21 cellular contexts compared by ENCODE assay signal in genomic region chr2:11092693-11093335, GRCh38.
DNase-seq lines count a peak whose midpoint lies in the region; ATAC-seq and TF ChIP-seq lines count a peak whose summit lies in the region.
"Had no signal": no experiment of that assay in that cellular context is flagged by ENCODE, and none has a peak within 500 bp of the region (broad histone marks: within the 10 kb centered on the region; RNA-seq: fewer than 3 reads in every experiment).

No MANE protein-coding gene starts in this region.

- H2AFZ ChIP-seq in fibroblast of lung (ENCODE audit: low read length) (peak overlapping the region; percentile 8), SK-N-SH (ENCODE audit: low read depth) (no peak overlapping the region), Karpas-422 (ENCODE audit: low read length) (no peak overlapping the region)
- H2AFZ ChIP-seq: GM23248, PC-9 had no signal

- H3K4me3 ChIP-seq in fibroblast of lung (replicated peaks in 1 of 4; ENCODE audit: control extremely low read depth in 1 of 4, insufficient read depth in 1 of 4, low read depth in 3 of 4, low read length in 4 of 4): no peak overlapping the region
- no peak overlapping the region for H3K4me3 ChIP-seq in SK-N-SH (ENCODE audit: low read depth in 2 of 2, low read length in 1 of 2)
- H3K4me3 ChIP-seq in Karpas-422 (ENCODE audit: low read length): no peak overlapping the region
- H3K4me3 ChIP-seq in Caco-2 (ENCODE audit: low read depth, low read length): no peak overlapping the region
- H3K4me3 ChIP-seq: A549, GM23248, K562, PC-9 had no signal

- no peak overlapping the region for H3K4me3 Mint-ChIP-seq in activated CD8-positive, alpha-beta memory T cell treated with anti-CD3 and anti-CD28 coated beads, Interleukin-2, amount 10 ng/mL, durations not matched to agents 7 days and 5 days
- H3K4me3 Mint-ChIP-seq in stimulated activated effector memory CD8-positive, alpha-beta T cell treated with anti-CD3 and anti-CD28 coated beads, Interleukin-12 subunit alpha, Interleukin-12 subunit beta, amount 100 ng/mL, for 72 hours: no peak overlapping the region
- H3K4me3 Mint-ChIP-seq in Caco-2 (ENCODE audit: unreplicated experiment): no peak overlapping the region
- H3K4me3 Mint-ChIP-seq: HFFc6 had no signal

- TF ChIP-seq EP300 in SK-N-SH (IDR thresholded peaks at IDR 0.05; ENCODE audit: borderline replicate concordance in 1 of 2, low read depth in 1 of 2, low read length in 1 of 2): no peak

- no peak for TF ChIP-seq RAD21 in SK-N-SH (IDR thresholded peaks at IDR 0.05; ENCODE audit: low read length)

- DNase-seq in activated CD8-positive, alpha-beta memory T cell treated with anti-CD3 and anti-CD28 coated beads, Interleukin-2, amount 10 ng/mL, durations not matched to agents 7 days and 5 days: peak; percentile 23
- DNase-seq in activated CD8-positive, alpha-beta memory T cell treated with anti-CD3 and anti-CD28 coated beads for 24 hours: no peak
- DNase-seq in SK-MEL-5 (ENCODE audit: low read depth, low spot score) (peak; percentile 31), fibroblast of lung (ENCODE audit: low read depth in 2 of 2) (no peak), SK-N-SH (no peak), Karpas-422 (no peak), Caco-2 (no peak)
- no peak for DNase-seq in stimulated activated effector memory CD8-positive, alpha-beta T cell treated with anti-CD3 and anti-CD28 coated beads, Interleukin-12 subunit alpha, Interleukin-12 subunit beta, amount 100 ng/mL, for 72 hours (ENCODE audit: low spot score in 2 of 2)
- DNase-seq: DMS79 treated with DMSO at 0.1 percent for 48 hours, GDM1, GM23248, HFFc6, NCI-H1092, NCI-H187 treated with DMSO at 0.1 percent for 48 hours, NCI-H2171, NCI-H774, PC-9 had no signal

- H3K27ac Mint-ChIP-seq in activated CD8-positive, alpha-beta memory T cell treated with anti-CD3 and anti-CD28 coated beads, Interleukin-2, amount 10 ng/mL, durations not matched to agents 7 days and 5 days: no peak overlapping the region
- H3K27ac Mint-ChIP-seq in stimulated activated effector memory CD8-positive, alpha-beta T cell treated with anti-CD3 and anti-CD28 coated beads, Interleukin-12 subunit alpha, Interleukin-12 subunit beta, amount 100 ng/mL, for 72 hours: no peak overlapping the region
- H3K27ac Mint-ChIP-seq in Caco-2 (ENCODE audit: unreplicated experiment): no peak overlapping the region
- H3K27ac Mint-ChIP-seq: HFFc6 had no signal

- no peaks in the 10 kb centered on the region for H3K9me3 Mint-ChIP-seq in activated CD8-positive, alpha-beta memory T cell treated with anti-CD3 and anti-CD28 coated beads, Interleukin-2, amount 10 ng/mL, durations not matched to agents 7 days and 5 days (ENCODE audit: low read depth)
- no peaks in the 10 kb centered on the region for H3K9me3 Mint-ChIP-seq in stimulated activated effector memory CD8-positive, alpha-beta T cell treated with anti-CD3 and anti-CD28 coated beads, Interleukin-12 subunit alpha, Interleukin-12 subunit beta, amount 100 ng/mL, for 72 hours
- H3K9me3 Mint-ChIP-seq in Caco-2 (ENCODE audit: unreplicated experiment): no peaks in the 10 kb centered on the region
- H3K9me3 Mint-ChIP-seq: HFFc6 had no signal

- no peak overlapping the region for H3K4me2 ChIP-seq in fibroblast of lung (ENCODE audit: extremely low read depth, insufficient read depth, low read length)
- no peak overlapping the region for H3K4me2 ChIP-seq in SK-N-SH
- no peak overlapping the region for H3K4me2 ChIP-seq in Karpas-422 (ENCODE audit: low read depth, low read length, poor library complexity, severe bottlenecking)
- H3K4me2 ChIP-seq: A549, PC-9 had no signal

- no peaks in the 10 kb centered on the region for H3K36me3 Mint-ChIP-seq in activated CD8-positive, alpha-beta memory T cell treated with anti-CD3 and anti-CD28 coated beads, Interleukin-2, amount 10 ng/mL, durations not matched to agents 7 days and 5 days
- H3K36me3 Mint-ChIP-seq in stimulated activated effector memory CD8-positive, alpha-beta T cell treated with anti-CD3 and anti-CD28 coated beads, Interleukin-12 subunit alpha, Interleukin-12 subunit beta, amount 100 ng/mL, for 72 hours: no peaks in the 10 kb centered on the region
- no peaks in the 10 kb centered on the region for H3K36me3 Mint-ChIP-seq in Caco-2 (ENCODE audit: insufficient read depth, unreplicated experiment)

- intact Hi-C loops in Caco-2 (cut with micrococcal nuclease; ENCODE audit: unreplicated experiment): no loop called here

- H3K9ac ChIP-seq in fibroblast of lung (ENCODE audit: insufficient read depth, low read length) (no peak overlapping the region), SK-N-SH (no peak overlapping the region), Karpas-422 (ENCODE audit: low read length) (no peak overlapping the region)
- H3K9ac ChIP-seq: GM23248 had no signal

- H4K20me1 ChIP-seq in fibroblast of lung (ENCODE audit: control insufficient read depth, extremely low read depth, insufficient read depth, low read length) (no peaks in the 10 kb centered on the region), SK-N-SH (ENCODE audit: insufficient read depth) (no peaks in the 10 kb centered on the region), Karpas-422 (ENCODE audit: insufficient read depth, low read depth, low read length) (no peaks in the 10 kb centered on the region)

- WGBS in SK-N-SH (ENCODE audit: low lambda C conversion rate): 60% methylated on average over 5 of the region's 5 CpGs

- TF ChIP-seq CTCF in fibroblast of lung (conservative IDR thresholded peaks at IDR 0.05 in 1 of 2, IDR thresholded peaks at IDR 0.05 in 1 of 2; ENCODE audit: low read depth in 1 of 2, low read length in 2 of 2): no peak
- no peak for TF ChIP-seq CTCF in SK-N-SH (IDR thresholded peaks at IDR 0.05)
- no peak for TF ChIP-seq CTCF in Caco-2 (IDR thresholded peaks at IDR 0.05; ENCODE audit: insufficient read depth in 1 of 2, low read depth in 1 of 2, low read length in 1 of 2, severe bottlenecking in 1 of 2, unreplicated experiment in 1 of 2)

- H3K36me3 ChIP-seq in fibroblast of lung (ENCODE audit: control insufficient read depth, insufficient read depth, low read length): no peaks in the 10 kb centered on the region
- H3K36me3 ChIP-seq in SK-N-SH (replicated peaks in 1 of 2; ENCODE audit: control insufficient read depth in 1 of 2, insufficient read depth in 2 of 2, low read length in 1 of 2): no peaks in the 10 kb centered on the region
- no peaks in the 10 kb centered on the region for H3K36me3 ChIP-seq in Karpas-422 (ENCODE audit: insufficient read depth, low read length)
- H3K36me3 ChIP-seq in Caco-2 (ENCODE audit: control insufficient read depth, insufficient read depth, low read length): no peaks in the 10 kb centered on the region

- H3F3A ChIP-seq in SK-N-SH (replicated peaks; ENCODE audit: insufficient read depth): no peaks in the 10 kb centered on the region

- H3K27me3 Mint-ChIP-seq in activated CD8-positive, alpha-beta memory T cell treated with anti-CD3 and anti-CD28 coated beads, Interleukin-2, amount 10 ng/mL, durations not matched to agents 7 days and 5 days: peaks cover 25% of the 10 kb centered on the region
- peaks cover 11% of the 10 kb centered on the region for H3K27me3 Mint-ChIP-seq in Caco-2 (ENCODE audit: insufficient read depth, unreplicated experiment)

- H3K9me3 ChIP-seq in fibroblast of lung (ENCODE audit: control insufficient read depth, insufficient read depth, low read depth, low read length) (no peaks in the 10 kb centered on the region), SK-N-SH (no peaks in the 10 kb centered on the region), Karpas-422 (ENCODE audit: low read length) (no peaks in the 10 kb centered on the region), Caco-2 (no peaks in the 10 kb centered on the region)
- H3K9me3 ChIP-seq: A549 had no signal

- H3K27ac ChIP-seq in fibroblast of lung (ENCODE audit: insufficient read depth, low read length) (no peak overlapping the region), SK-N-SH (ENCODE audit: low read depth in 2 of 2, low read length in 1 of 2) (no peak overlapping the region), Karpas-422 (ENCODE audit: low read length) (no peak overlapping the region)
- H3K27ac ChIP-seq: A549, C4-2B, GM23248, PC-9 had no signal

- H3K27me3 ChIP-seq in fibroblast of lung (ENCODE audit: control insufficient read depth, insufficient read depth, low read length) (no peaks in the 10 kb centered on the region), SK-N-SH (ENCODE audit: insufficient read depth) (no peaks in the 10 kb centered on the region; the same call in 1 of the 2 replicates), Karpas-422 (ENCODE audit: low read length) (no peaks in the 10 kb centered on the region), Caco-2 (replicated peaks; ENCODE audit: control insufficient read depth, insufficient read depth, low read length) (no peaks in the 10 kb centered on the region; the same call in 1 of the 2 replicates)

- H3K79me2 ChIP-seq in fibroblast of lung (ENCODE audit: control insufficient read depth, insufficient read depth, low read length): no peaks in the 10 kb centered on the region
- no peaks in the 10 kb centered on the region for H3K79me2 ChIP-seq in SK-N-SH (ENCODE audit: insufficient read depth)
- no peaks in the 10 kb centered on the region for H3K79me2 ChIP-seq in Karpas-422 (ENCODE audit: low read length)

- H3K9me2 ChIP-seq in SK-N-SH (no peaks in the 10 kb centered on the region), Karpas-422 (replicated peaks; ENCODE audit: insufficient read depth, low read length) (no peaks in the 10 kb centered on the region)

- POLR2A ChIA-PET in SK-N-SH (lab: Yijun Ruan, JAX): no interaction called here
- POLR2A ChIA-PET in Caco-2 (lab: Charles Lee): no interaction called here

- peak; percentile 33 for ATAC-seq in activated CD8-positive, alpha-beta memory T cell treated with anti-CD3 and anti-CD28 coated beads, Interleukin-2, amount 10 ng/mL, durations not matched to agents 7 days and 5 days
- peak; percentile 51 for ATAC-seq in stimulated activated effector memory CD8-positive, alpha-beta T cell treated with anti-CD3 and anti-CD28 coated beads, Interleukin-12 subunit alpha, Interleukin-12 subunit beta, amount 100 ng/mL, for 72 hours
- ATAC-seq: K562, Right ventricle myocardium inferior had no signal

- H3K4me1 ChIP-seq in fibroblast of lung (ENCODE audit: control insufficient read depth, extremely low read depth, insufficient read depth, low read length) (no peaks in the 10 kb centered on the region), SK-N-SH (ENCODE audit: control insufficient read depth in 1 of 2, insufficient read depth in 2 of 2, low read depth in 1 of 2, low read length in 1 of 2) (no peaks in the 10 kb centered on the region), Karpas-422 (ENCODE audit: low read length) (no peaks in the 10 kb centered on the region), Caco-2 (no peaks in the 10 kb centered on the region)

- no TSS peak for BruUV-seq in Caco-2 (replicated peaks; lab: Mats Ljungman, UMichigan)

- no peaks in the 10 kb centered on the region for H3K4me1 Mint-ChIP-seq in activated CD8-positive, alpha-beta memory T cell treated with anti-CD3 and anti-CD28 coated beads, Interleukin-2, amount 10 ng/mL, durations not matched to agents 7 days and 5 days
- H3K4me1 Mint-ChIP-seq in stimulated activated effector memory CD8-positive, alpha-beta T cell treated with anti-CD3 and anti-CD28 coated beads, Interleukin-12 subunit alpha, Interleukin-12 subunit beta, amount 100 ng/mL, for 72 hours: no peaks in the 10 kb centered on the region
- H3K4me1 Mint-ChIP-seq in Caco-2 (ENCODE audit: low read depth, unreplicated experiment): no peaks in the 10 kb centered on the region

- CTCF ChIA-PET in activated CD8-positive, alpha-beta memory T cell treated with anti-CD3 and anti-CD28 coated beads, Interleukin-2, amount 10 ng/mL, durations not matched to agents 7 days and 5 days (lab: Charles Lee): interaction anchor here (0.7 to 0.8 kb wide), 2 partner anchors 13 to 172 kb away, joined by 3 read pairs; no protein-coding TSS in a partner anchor
- CTCF ChIA-PET in SK-N-SH (lab: Yijun Ruan, JAX): interaction anchor here (1.0 to 4.2 kb wide), 5 partner anchors 19 to 492 kb away, joined by 3 to 21 read pairs (median 4); no protein-coding TSS in a partner anchor
- CTCF ChIA-PET in Caco-2 (lab: Charles Lee): no interaction called here

- in situ Hi-C loops in SK-MEL-5 (cut with HindIII; ENCODE audit: low pct_unique_long_range_greater_than_20kb, low sequenced_read_pairs): no loop called here

Comparison
In these comparisons a context has a peak if more than half of its experiments do, and no peak if none do; other contexts are left out.
1. DNase-seq: peak in activated CD8-positive, alpha-beta memory T cell treated with anti-CD3 and anti-CD28 coated beads, Interleukin-2, amount 10 ng/mL, durations not matched to agents 7 days and 5 days (single experiment) and SK-MEL-5 (single experiment); none in activated CD8-positive, alpha-beta memory T cell treated with anti-CD3 and anti-CD28 coated beads for 24 hours (single experiment), fibroblast of lung (0 of 2), stimulated activated effector memory CD8-positive, alpha-beta T cell treated with anti-CD3 and anti-CD28 coated beads, Interleukin-12 subunit alpha, Interleukin-12 subunit beta, amount 100 ng/mL, for 72 hours (0 of 2), SK-N-SH (single experiment), Karpas-422 (single experiment) and Caco-2 (0 of 2).